1 cellular context compared by ENCODE assay signal in genomic region chr9:8718121-8718725, GRCh38.
A peak's percentile ranks its signal among the peaks of the same experiment; 100 is the strongest.
TF ChIP-seq lines count a peak whose summit lies in the region.

No MANE protein-coding gene starts in this region.

TF ChIP-seq in HEK293, 187 proteins besides CTCF, POLR2A, EP300 and RAD21 (continued from another document):
- TF ChIP-seq HIC1 (tag by site-specific recombination; IDR thresholded peaks at IDR 0.05) (no peak), ZBTB21 (tag by site-specific recombination; IDR thresholded peaks at IDR 0.05) (no peak), ZNF629 (tag by site-specific recombination; IDR thresholded peaks at IDR 0.05) (peak; percentile 51), ZNF211 (tag by site-specific recombination; IDR thresholded peaks at IDR 0.05; ENCODE audit: low read depth) (no peak), ZNF366 (tag by site-specific recombination; conservative IDR thresholded peaks at IDR 0.05) (0 out of 2 replicates have a peak, but pooled peaks have one; percentile 25), ZNF404 (tag by site-specific recombination; IDR thresholded peaks at IDR 0.05) (no peak), ZNF768 (tag by site-specific recombination; IDR thresholded peaks at IDR 0.05) (no peak), ZNF707 (tag by site-specific recombination; IDR thresholded peaks at IDR 0.05) (no peak), ZNF133 (tag by site-specific recombination; IDR thresholded peaks at IDR 0.05) (no peak), ZNF114 (tag by site-specific recombination; IDR thresholded peaks at IDR 0.05) (no peak), ZFP37 (tag by site-specific recombination; IDR thresholded peaks at IDR 0.05) (no peak), ZFP3 (tag by site-specific recombination; IDR thresholded peaks at IDR 0.05; ENCODE audit: low read depth) (no peak), PRDM6 (tag by site-specific recombination; IDR thresholded peaks at IDR 0.05) (peak; percentile 97), ZNF132 (tag by site-specific recombination; IDR thresholded peaks at IDR 0.05; ENCODE audit: borderline replicate concordance) (no peak), SP3 (tag by site-specific recombination; IDR thresholded peaks at IDR 0.05) (no peak), ZNF791 (tag by site-specific recombination; IDR thresholded peaks at IDR 0.05) (no peak)
- TF ChIP-seq, protein P1, sequence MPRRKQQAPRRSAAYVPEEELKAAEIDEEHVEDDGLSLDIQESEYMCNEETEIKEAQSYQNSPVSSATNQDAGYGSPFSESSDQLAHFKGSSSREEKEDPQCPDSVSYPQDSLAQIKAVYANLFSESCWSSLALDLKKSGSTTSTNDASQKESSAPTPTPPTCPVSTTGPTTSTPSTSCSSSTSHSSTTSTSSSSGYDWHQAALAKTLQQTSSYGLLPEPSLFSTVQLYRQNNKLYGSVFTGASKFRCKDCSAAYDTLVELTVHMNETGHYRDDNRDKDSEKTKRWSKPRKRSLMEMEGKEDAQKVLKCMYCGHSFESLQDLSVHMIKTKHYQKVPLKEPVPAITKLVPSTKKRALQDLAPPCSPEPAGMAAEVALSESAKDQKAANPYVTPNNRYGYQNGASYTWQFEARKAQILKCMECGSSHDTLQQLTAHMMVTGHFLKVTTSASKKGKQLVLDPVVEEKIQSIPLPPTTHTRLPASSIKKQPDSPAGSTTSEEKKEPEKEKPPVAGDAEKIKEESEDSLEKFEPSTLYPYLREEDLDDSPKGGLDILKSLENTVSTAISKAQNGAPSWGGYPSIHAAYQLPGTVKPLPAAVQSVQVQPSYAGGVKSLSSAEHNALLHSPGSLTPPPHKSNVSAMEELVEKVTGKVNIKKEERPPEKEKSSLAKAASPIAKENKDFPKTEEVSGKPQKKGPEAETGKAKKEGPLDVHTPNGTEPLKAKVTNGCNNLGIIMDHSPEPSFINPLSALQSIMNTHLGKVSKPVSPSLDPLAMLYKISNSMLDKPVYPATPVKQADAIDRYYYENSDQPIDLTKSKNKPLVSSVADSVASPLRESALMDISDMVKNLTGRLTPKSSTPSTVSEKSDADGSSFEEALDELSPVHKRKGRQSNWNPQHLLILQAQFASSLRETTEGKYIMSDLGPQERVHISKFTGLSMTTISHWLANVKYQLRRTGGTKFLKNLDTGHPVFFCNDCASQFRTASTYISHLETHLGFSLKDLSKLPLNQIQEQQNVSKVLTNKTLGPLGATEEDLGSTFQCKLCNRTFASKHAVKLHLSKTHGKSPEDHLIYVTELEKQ (tag by site-specific recombination; IDR thresholded peaks at IDR 0.05; ENCODE audit: borderline replicate concordance): no peak
- TF ChIP-seq, protein P2, sequence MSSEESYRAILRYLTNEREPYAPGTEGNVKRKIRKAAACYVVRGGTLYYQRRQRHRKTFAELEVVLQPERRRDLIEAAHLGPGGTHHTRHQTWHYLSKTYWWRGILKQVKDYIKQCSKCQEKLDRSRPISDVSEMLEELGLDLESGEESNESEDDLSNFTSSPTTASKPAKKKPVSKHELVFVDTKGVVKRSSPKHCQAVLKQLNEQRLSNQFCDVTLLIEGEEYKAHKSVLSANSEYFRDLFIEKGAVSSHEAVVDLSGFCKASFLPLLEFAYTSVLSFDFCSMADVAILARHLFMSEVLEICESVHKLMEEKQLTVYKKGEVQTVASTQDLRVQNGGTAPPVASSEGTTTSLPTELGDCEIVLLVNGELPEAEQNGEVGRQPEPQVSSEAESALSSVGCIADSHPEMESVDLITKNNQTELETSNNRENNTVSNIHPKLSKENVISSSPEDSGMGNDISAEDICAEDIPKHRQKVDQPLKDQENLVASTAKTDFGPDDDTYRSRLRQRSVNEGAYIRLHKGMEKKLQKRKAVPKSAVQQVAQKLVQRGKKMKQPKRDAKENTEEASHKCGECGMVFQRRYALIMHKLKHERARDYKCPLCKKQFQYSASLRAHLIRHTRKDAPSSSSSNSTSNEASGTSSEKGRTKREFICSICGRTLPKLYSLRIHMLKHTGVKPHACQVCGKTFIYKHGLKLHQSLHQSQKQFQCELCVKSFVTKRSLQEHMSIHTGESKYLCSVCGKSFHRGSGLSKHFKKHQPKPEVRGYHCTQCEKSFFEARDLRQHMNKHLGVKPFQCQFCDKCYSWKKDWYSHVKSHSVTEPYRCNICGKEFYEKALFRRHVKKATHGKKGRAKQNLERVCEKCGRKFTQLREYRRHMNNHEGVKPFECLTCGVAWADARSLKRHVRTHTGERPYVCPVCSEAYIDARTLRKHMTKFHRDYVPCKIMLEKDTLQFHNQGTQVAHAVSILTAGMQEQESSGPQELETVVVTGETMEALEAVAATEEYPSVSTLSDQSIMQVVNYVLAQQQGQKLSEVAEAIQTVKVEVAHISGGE (tag by site-specific recombination; conservative IDR thresholded peaks at IDR 0.05; ENCODE audit: low read depth): no peak
TF ChIP-seq in HEK293: peak in this region for 11.
